ENCODE assay signal across 16 cellular contexts in the genomic region with DNA sequence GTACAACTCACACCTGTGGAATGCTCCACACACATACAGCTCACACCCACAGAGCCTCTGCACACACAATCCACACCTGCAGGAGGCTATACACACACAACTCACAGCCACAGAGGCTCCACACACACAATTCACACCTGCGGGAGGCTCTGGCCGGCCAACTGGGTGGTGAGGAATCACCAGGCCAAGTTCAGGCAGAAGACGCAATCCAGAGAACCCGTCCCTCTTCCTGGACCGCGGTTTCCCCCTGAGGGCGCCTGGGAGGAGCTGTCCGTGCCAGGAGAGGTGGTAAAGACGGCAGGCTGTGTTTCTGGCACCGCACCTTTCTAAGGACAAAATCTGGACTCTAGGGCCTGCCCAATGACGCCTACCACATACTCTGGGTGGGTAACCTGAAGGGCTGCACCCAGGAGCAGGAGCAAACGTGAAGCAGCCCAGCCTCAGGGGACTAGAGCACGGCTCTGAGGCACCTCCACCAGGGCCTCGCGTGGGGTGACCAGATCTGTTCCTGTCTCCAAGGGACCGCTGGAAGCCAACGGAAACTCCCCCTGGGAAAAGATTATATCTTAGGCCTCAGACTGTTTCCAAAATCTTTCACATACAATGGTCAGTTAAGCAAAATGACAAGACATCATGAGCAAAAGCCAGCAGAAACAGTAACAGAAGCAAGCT. TPM values are rescaled to one million over a fixed set of nuclear protein-coding genes. Genes with fewer than 3 reads are reported as not detected.
DNase-seq lines count a peak whose midpoint lies in the region; ATAC-seq and TF ChIP-seq lines count a peak whose summit lies in the region.
"Had no signal": no experiment of that assay in that cellular context is flagged by ENCODE, and none has a peak within 500 bp of the region (broad histone marks: within the 10 kb centered on the region; RNA-seq: fewer than 3 reads in every experiment).

No MANE protein-coding gene starts in this region.

- H3K27me3 ChIP-seq in breast epithelium (no peaks in the 10 kb centered on the region), esophagus muscularis mucosa (no peaks in the 10 kb centered on the region)
- H3K27me3 ChIP-seq: transverse colon had no signal

- 62% methylated on average over 14 of the region's 17 CpGs for WGBS in esophagus muscularis mucosa

- H3K36me3 ChIP-seq in breast epithelium (no peaks in the 10 kb centered on the region), esophagus muscularis mucosa (no peaks in the 10 kb centered on the region)
- H3K36me3 ChIP-seq: transverse colon had no signal

- ATAC-seq in stimulated activated naive B cell treated with anti-CD40 and anti-IgM and Interleukin-4, amounts not matched to agents 10 μg/mL and 1 μg/mL and 100 μg/mL, for 72 hours (replicated peaks) = no peak
- ATAC-seq in GM19395 (IDR thresholded peaks at IDR 0.05; ENCODE audit: unreplicated experiment) = no peak
- ATAC-seq: left ventricle myocardium superior had no signal

- TF ChIP-seq CTCF in breast epithelium (IDR thresholded peaks at IDR 0.05) (no peak), esophagus muscularis mucosa (IDR thresholded peaks at IDR 0.05) (no peak)

- H3K27ac ChIP-seq in breast epithelium (peak overlapping the region in 1 of 2 donors; percentile 45), esophagus muscularis mucosa (replicated peaks in 1 of 4) (no peak overlapping the region)
- H3K27ac ChIP-seq: parathyroid adenoma, PC-9, transverse colon had no signal

- no peaks in the 10 kb centered on the region for H3K9me3 ChIP-seq in breast epithelium
- H3K9me3 ChIP-seq in esophagus muscularis mucosa = no peaks in the 10 kb centered on the region
- H3K9me3 ChIP-seq: transverse colon had no signal

- H3K4me1 ChIP-seq in breast epithelium (peaks cover 25 to 39% of the 10 kb centered on the region in 2 donors), esophagus muscularis mucosa (peaks cover 42 to 71% (median 63%) of the 10 kb centered on the region in 4 donors)
- H3K4me1 ChIP-seq: parathyroid adenoma had no signal

- H3K27me3 Mint-ChIP-seq in stimulated activated naive B cell treated with anti-CD40 and anti-IgM and Interleukin-4, amounts not matched to agents 10 μg/mL and 1 μg/mL and 100 μg/mL, for 72 hours = no peaks in the 10 kb centered on the region
- H3K27me3 Mint-ChIP-seq: B cell had no signal

- H3K4me1 Mint-ChIP-seq in stimulated activated naive B cell treated with anti-CD40 and anti-IgM and Interleukin-4, amounts not matched to agents 10 μg/mL and 1 μg/mL and 100 μg/mL, for 72 hours = peaks cover 42 to 90% of the 10 kb centered on the region in 2 donors

- H3K27ac Mint-ChIP-seq in stimulated activated naive B cell treated with anti-CD40 and anti-IgM and Interleukin-4, amounts not matched to agents 10 μg/mL and 1 μg/mL and 100 μg/mL, for 72 hours = peak overlapping the region; percentile 6
- H3K27ac Mint-ChIP-seq: B cell had no signal

- H3K4me3 Mint-ChIP-seq in stimulated activated naive B cell treated with anti-CD40 and anti-IgM and Interleukin-4, amounts not matched to agents 10 μg/mL and 1 μg/mL and 100 μg/mL, for 72 hours = no peak overlapping the region
- H3K4me3 Mint-ChIP-seq: B cell had no signal

- H3K4me3 ChIP-seq in breast epithelium (peak overlapping the region in 1 of 3 donors; percentile 31), esophagus muscularis mucosa (no peak overlapping the region)
- H3K4me3 ChIP-seq: PC-9, transverse colon had no signal

- DNase-seq in HPDE6-E6E7 (ENCODE audit: extremely low spot score) (peak; percentile 39), breast epithelium (ENCODE audit: low spot score in 2 of 2) (peak; percentile 51 to 76), islet precursor cell (peak; percentile 74), NCI-H1092 (lab: John Stamatoyannopoulos, UW) (no peak), esophagus muscularis mucosa (ENCODE audit: extremely low spot score) (no peak)
- DNase-seq in stimulated activated naive B cell treated with anti-CD40 and anti-IgM and Interleukin-4, amounts not matched to agents 10 μg/mL and 1 μg/mL and 100 μg/mL, for 72 hours = no peak
- DNase-seq: glutamatergic neuron; left ventricle myocardium superior; NCI-H1694; stimulated activated CD4-positive, alpha-beta T cell treated with anti-CD3 and anti-CD28 coated beads, Interleukin-1b, Interleukin-23, amount 100 ng/mL, for 48 hours; stimulated activated naive CD4-positive, alpha-beta T cell treated with Interleukin-2 at 50 U/mL for 16 hours; transverse colon had no signal

- intact Hi-C loops in breast epithelium (cut with DNase I; ENCODE audit: low total_unique reads) = no loop called here
- intact Hi-C loops in esophagus muscularis mucosa (cut with DNase I) = no loop called here

- no peak for TF ChIP-seq EP300 in esophagus muscularis mucosa (IDR thresholded peaks at IDR 0.05)

- H3K36me3 Mint-ChIP-seq in stimulated activated naive B cell treated with anti-CD40 and anti-IgM and Interleukin-4, amounts not matched to agents 10 μg/mL and 1 μg/mL and 100 μg/mL, for 72 hours = peaks cover 0 to 9% of the 10 kb centered on the region in 2 donors

- no peaks in the 10 kb centered on the region for H3K9me3 Mint-ChIP-seq in stimulated activated naive B cell treated with anti-CD40 and anti-IgM and Interleukin-4, amounts not matched to agents 10 μg/mL and 1 μg/mL and 100 μg/mL, for 72 hours

- TF ChIP-seq POLR2A in breast epithelium (IDR thresholded peaks at IDR 0.05) = no peak
- TF ChIP-seq POLR2A in esophagus muscularis mucosa (IDR thresholded peaks at IDR 0.05; ENCODE audit: low read depth) = no peak

RNA-seq across cellular contexts. Expression of a gene that starts 17.0 kb away (rescaled TPM):
- total RNA-seq in breast epithelium (10 to 100 TPM; 25.0 to 29.8 (median 29.0) TPM), esophagus muscularis mucosa (10 to 100 TPM; 21.0 to 52.7 (median 30.5) TPM)

Comparison
In these comparisons a context has a peak if more than half of its experiments do, and no peak if none do; other contexts are left out.
1. DNase-seq: peak in HPDE6-E6E7 (single experiment), breast epithelium (2 of 2) and islet precursor cell (single experiment); none in stimulated activated naive B cell treated with anti-CD40 and anti-IgM and Interleukin-4, amounts not matched to agents 10 μg/mL and 1 μg/mL and 100 μg/mL, for 72 hours (single experiment), NCI-H1092 (single experiment) and esophagus muscularis mucosa (single experiment).